ENCODE assay signal across 20 cellular contexts in the genomic region with DNA sequence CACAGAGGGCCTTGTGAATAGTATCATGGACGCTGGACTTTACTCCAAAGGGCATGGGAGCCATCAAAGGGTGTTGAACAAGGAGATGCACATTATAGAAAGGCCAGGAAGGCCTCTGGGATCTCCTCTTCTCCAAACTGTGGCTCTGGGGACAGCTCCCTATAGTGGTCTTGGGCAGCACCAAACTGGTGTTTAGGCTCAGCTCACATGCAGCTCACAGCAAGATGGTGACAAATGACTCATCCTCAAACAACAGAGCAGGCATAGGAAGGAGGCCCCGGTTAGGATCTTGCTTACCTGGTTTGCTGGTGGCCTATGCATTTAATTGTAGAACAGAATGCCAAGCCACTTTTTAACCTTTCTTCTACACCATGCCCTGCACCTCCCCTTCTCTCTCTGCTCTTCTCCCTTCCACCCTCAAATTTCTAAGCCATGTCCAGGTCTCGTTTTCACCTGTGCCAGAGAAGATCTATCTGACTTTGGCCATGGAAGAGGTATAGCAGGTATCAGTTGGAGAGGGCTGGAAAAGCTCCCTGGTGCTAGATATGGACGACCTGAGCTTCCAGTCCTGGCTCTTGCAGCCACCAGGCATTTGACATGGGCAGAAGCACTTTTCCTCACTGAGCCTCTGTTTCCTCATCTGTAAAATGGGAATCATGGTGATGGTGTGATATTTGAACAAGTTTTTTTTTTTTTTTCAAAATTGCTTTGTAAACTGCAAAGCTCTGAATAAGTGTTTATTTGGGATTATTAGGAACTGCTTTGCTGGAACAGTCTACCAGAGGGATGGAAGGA. TPM values are rescaled to one million over a fixed set of nuclear protein-coding genes. Genes with fewer than 3 reads are reported as not detected.
DNase-seq lines count a peak whose midpoint lies in the region; ATAC-seq, FAIRE-seq and TF ChIP-seq lines count a peak whose summit lies in the region.
"Had no signal": no experiment of that assay in that cellular context is flagged by ENCODE, and none has a peak within 500 bp of the region (broad histone marks: within the 10 kb centered on the region; RNA-seq: fewer than 3 reads in every experiment).

No MANE protein-coding gene starts in this region.

- no peaks in the 10 kb centered on the region for H3F3A ChIP-seq in SK-N-SH (replicated peaks; ENCODE audit: insufficient read depth)

- H3K27ac Mint-ChIP-seq in activated naive CD8-positive, alpha-beta T cell treated with anti-CD3 and anti-CD28 coated beads, Interleukin-2, amount 50 U/mL, for 24 hours, result no peak overlapping the region

- H4K20me1 ChIP-seq in SK-N-SH (ENCODE audit: insufficient read depth), result no peaks in the 10 kb centered on the region

- in situ Hi-C loops in ACHN (cut with HindIII; ENCODE audit: low pct_ligation_motif_present, low pct_unique_long_range_greater_than_20kb, low sequenced_read_pairs), result no loop called here

- DNase-seq in DMS53 treated with DMSO at 0.1 percent for 48 hours (lab: John Stamatoyannopoulos, UW; ENCODE audit: unreplicated experiment), result peak; percentile 17
- peak; percentile 44 for DNase-seq in SW480 (ENCODE audit: low spot score)
- peak; percentile 60 for DNase-seq in small intestine
- no peak for DNase-seq in NCI-H524 (lab: John Stamatoyannopoulos, UW)
- DNase-seq in ACHN, result no peak
- no peak for DNase-seq in activated naive CD8-positive, alpha-beta T cell treated with anti-CD3 and anti-CD28 coated beads, Interleukin-2, amount 50 U/mL, for 24 hours
- DNase-seq in SK-N-SH, result no peak
- DNase-seq: GDM1, H9, KBM-7, NCI-H1417 treated with DMSO at 0.1 percent for 48 hours, NCI-H187 treated with DMSO at 0.1 percent for 48 hours, NCI-H2227 treated with DMSO at 0.1 percent for 48 hours, NCI-H524 treated with DMSO at 0.1 percent for 48 hours, SJCRH30, SW 1271 had no signal

- peaks cover 21% of the 10 kb centered on the region for H3K27me3 Mint-ChIP-seq in activated naive CD8-positive, alpha-beta T cell treated with anti-CD3 and anti-CD28 coated beads, Interleukin-2, amount 50 U/mL, for 24 hours

- no peak for TF ChIP-seq EP300 in SK-N-SH (IDR thresholded peaks at IDR 0.05; ENCODE audit: borderline replicate concordance in 1 of 2, low read depth in 1 of 2, low read length in 1 of 2)

- no peak overlapping the region for H3K4me3 ChIP-seq in small intestine (ENCODE audit: low read depth in 1 of 2, low read length in 2 of 2)
- H3K4me3 ChIP-seq in SK-N-SH (ENCODE audit: low read depth in 2 of 2, low read length in 1 of 2), result no peak overlapping the region
- H3K4me3 ChIP-seq: SJCRH30 had no signal

- H3K4me1 ChIP-seq in small intestine (ENCODE audit: control insufficient read depth in 2 of 2, insufficient read depth in 1 of 2, low read depth in 1 of 2, low read length in 1 of 2) (peaks cover 6 to 9% of the 10 kb centered on the region in 2 donors), SK-N-SH (ENCODE audit: control insufficient read depth in 1 of 2, insufficient read depth in 2 of 2, low read depth in 1 of 2, low read length in 1 of 2) (peaks cover 0 to 2% of the 10 kb centered on the region in 2 experiments; a peak in 1 of 4 replicates)

- no peak for TF ChIP-seq CTCF in SK-N-SH (IDR thresholded peaks at IDR 0.05)

- no peak overlapping the region for H3K4me3 Mint-ChIP-seq in activated naive CD8-positive, alpha-beta T cell treated with anti-CD3 and anti-CD28 coated beads, Interleukin-2, amount 50 U/mL, for 24 hours
- H3K4me3 Mint-ChIP-seq: H9 had no signal

- TF ChIP-seq RAD21 in SK-N-SH (IDR thresholded peaks at IDR 0.05; ENCODE audit: low read length), result no peak

- H3K27me3 ChIP-seq in small intestine (ENCODE audit: control insufficient read depth in 2 of 2, insufficient read depth in 2 of 2, low read length in 2 of 2) (no peaks in the 10 kb centered on the region), SK-N-SH (ENCODE audit: insufficient read depth) (no peaks in the 10 kb centered on the region)
- H3K27me3 ChIP-seq: SJCRH30 had no signal

- no peaks in the 10 kb centered on the region for H3K9me3 ChIP-seq in small intestine (ENCODE audit: control insufficient read depth, low read depth)
- no peaks in the 10 kb centered on the region for H3K9me3 ChIP-seq in SK-N-SH
- H3K9me3 ChIP-seq: SJCRH30 had no signal

- WGBS in small intestine, 3 donors, result 39 to 54% (median 48%) methylated on average over 4 of the region's 4 CpGs
- WGBS in SK-N-SH (ENCODE audit: low lambda C conversion rate), result 34% methylated on average over 4 of the region's 4 CpGs

- no peak overlapping the region for H3K4me2 ChIP-seq in SK-N-SH

- H3K9me3 Mint-ChIP-seq in activated naive CD8-positive, alpha-beta T cell treated with anti-CD3 and anti-CD28 coated beads, Interleukin-2, amount 50 U/mL, for 24 hours, result no peaks in the 10 kb centered on the region
- H3K9me3 Mint-ChIP-seq: H9 had no signal

- H3K4me1 Mint-ChIP-seq in activated naive CD8-positive, alpha-beta T cell treated with anti-CD3 and anti-CD28 coated beads, Interleukin-2, amount 50 U/mL, for 24 hours, result no peaks in the 10 kb centered on the region
- H3K4me1 Mint-ChIP-seq: H9 had no signal

- no peaks in the 10 kb centered on the region for H3K79me2 ChIP-seq in SK-N-SH (ENCODE audit: insufficient read depth)

- POLR2A ChIA-PET in SK-N-SH (lab: Yijun Ruan, JAX), result no interaction called here

- H3K27ac ChIP-seq in small intestine (ENCODE audit: low read depth in 1 of 2, low read length in 1 of 2), result no peak overlapping the region
- no peak overlapping the region for H3K27ac ChIP-seq in SK-N-SH (ENCODE audit: low read depth in 2 of 2, low read length in 1 of 2)
- H3K27ac ChIP-seq: C4-2B, SJCRH30 had no signal

- no peaks in the 10 kb centered on the region for H3K36me3 Mint-ChIP-seq in activated naive CD8-positive, alpha-beta T cell treated with anti-CD3 and anti-CD28 coated beads, Interleukin-2, amount 50 U/mL, for 24 hours (ENCODE audit: low read depth)

- H3K36me3 ChIP-seq in small intestine (ENCODE audit: control insufficient read depth in 2 of 2, insufficient read depth in 2 of 2, low read length in 2 of 2) (no peaks in the 10 kb centered on the region), SK-N-SH (replicated peaks in 1 of 2; ENCODE audit: control insufficient read depth in 1 of 2, insufficient read depth in 2 of 2, low read length in 1 of 2) (no peaks in the 10 kb centered on the region)
- H3K36me3 ChIP-seq: SJCRH30 had no signal

- CTCF ChIA-PET in SK-N-SH (lab: Yijun Ruan, JAX), result interaction anchor here (1.1 kb wide), 1 partner anchor 19 kb away, joined by 3 read pairs; no protein-coding TSS in a partner anchor

- no peak for FAIRE-seq in small intestine (lab: Jason Lieb, UNC)
- FAIRE-seq: GM19239 had no signal

- no peaks in the 10 kb centered on the region for H3K9me2 ChIP-seq in SK-N-SH

- H2AFZ ChIP-seq in SK-N-SH (ENCODE audit: low read depth), result no peak overlapping the region

- ATAC-seq in HG02759 (IDR thresholded peaks at IDR 0.05; ENCODE audit: unreplicated experiment), result peak; percentile 50
- ATAC-seq in activated naive CD8-positive, alpha-beta T cell treated with anti-CD3 and anti-CD28 coated beads, Interleukin-2, amount 50 U/mL, for 24 hours, result no peak
- ATAC-seq: Panc1 had no signal

- no peak overlapping the region for H3K9ac ChIP-seq in SK-N-SH

TF ChIP-seq in SK-N-SH, 30 proteins besides CTCF, POLR2A, EP300 and RAD21:
- TF ChIP-seq YY1 (IDR thresholded peaks at IDR 0.05; ENCODE audit: low read depth) (no peak), RFX5 (IDR thresholded peaks at IDR 0.05; ENCODE audit: low read length) (no peak), MEF2A (IDR thresholded peaks at IDR 0.05; ENCODE audit: borderline replicate concordance, low read depth) (no peak), RXRA (IDR thresholded peaks at IDR 0.05; ENCODE audit: borderline replicate concordance, low read depth) (no peak), SIN3A (IDR thresholded peaks at IDR 0.05; ENCODE audit: borderline replicate concordance, low read depth, low read length) (no peak), EZH2phosphoT487 (IDR thresholded peaks at IDR 0.05; ENCODE audit: borderline replicate concordance, low read depth) (no peak), FOXM1 (IDR thresholded peaks at IDR 0.05; ENCODE audit: low read depth) (no peak), RCOR1 (IDR thresholded peaks at IDR 0.05; ENCODE audit: low read length) (no peak), SMC3 (IDR thresholded peaks at IDR 0.05; ENCODE audit: low read depth, low read length) (no peak), TCF12 (IDR thresholded peaks at IDR 0.05) (no peak), NFIC (IDR thresholded peaks at IDR 0.05; ENCODE audit: borderline replicate concordance) (no peak), MXI1 (IDR thresholded peaks at IDR 0.05; ENCODE audit: low read depth, low read length) (no peak)
- TF ChIP-seq, protein P1, sequence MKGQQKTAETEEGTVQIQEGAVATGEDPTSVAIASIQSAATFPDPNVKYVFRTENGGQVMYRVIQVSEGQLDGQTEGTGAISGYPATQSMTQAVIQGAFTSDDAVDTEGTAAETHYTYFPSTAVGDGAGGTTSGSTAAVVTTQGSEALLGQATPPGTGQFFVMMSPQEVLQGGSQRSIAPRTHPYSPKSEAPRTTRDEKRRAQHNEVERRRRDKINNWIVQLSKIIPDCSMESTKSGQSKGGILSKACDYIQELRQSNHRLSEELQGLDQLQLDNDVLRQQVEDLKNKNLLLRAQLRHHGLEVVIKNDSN (IDR thresholded peaks at IDR 0.05; ENCODE audit: borderline replicate concordance, low read depth), result no peak
- TF ChIP-seq, protein P2, sequence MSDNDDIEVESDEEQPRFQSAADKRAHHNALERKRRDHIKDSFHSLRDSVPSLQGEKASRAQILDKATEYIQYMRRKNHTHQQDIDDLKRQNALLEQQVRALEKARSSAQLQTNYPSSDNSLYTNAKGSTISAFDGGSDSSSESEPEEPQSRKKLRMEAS (IDR thresholded peaks at IDR 0.05; ENCODE audit: low read depth), result no peak

RNA-seq across cellular contexts. Expression of a gene that starts 14.4 kb away (rescaled TPM):
- 10 to 100 TPM in 2 of 3 donors, 1 to 10 TPM in 1; 7.3 to 54.1 (median 39.4) TPM for polyA plus RNA-seq in small intestine
- not detected in 2 replicates for polyA plus RNA-seq in SK-N-SH (2012; rRNA removed)
- not detected in 2 replicates for polyA plus RNA-seq in SK-N-SH (2012; cell fraction: cytosol; rRNA removed)
- polyA plus RNA-seq in SK-N-SH (2012; cell fraction: nucleus; rRNA removed), result not detected in 2 replicates

Comparison
In these comparisons a context has a peak if more than half of its experiments do, and no peak if none do; other contexts are left out.
1. DNase-seq: peak in DMS53 treated with DMSO at 0.1 percent for 48 hours (single experiment), SW480 (single experiment) and small intestine (single experiment); none in NCI-H524 (0 of 2), ACHN (single experiment), activated naive CD8-positive, alpha-beta T cell treated with anti-CD3 and anti-CD28 coated beads, Interleukin-2, amount 50 U/mL, for 24 hours (single experiment) and SK-N-SH (single experiment).
2. RNA of a gene that starts 14.4 kb away (polyA plus RNA-seq): 7.3 to 54.1 TPM in small intestine; not detected in SK-N-SH; every median in the first group is over 4 times any median in the second.